In the genomic region with DNA sequence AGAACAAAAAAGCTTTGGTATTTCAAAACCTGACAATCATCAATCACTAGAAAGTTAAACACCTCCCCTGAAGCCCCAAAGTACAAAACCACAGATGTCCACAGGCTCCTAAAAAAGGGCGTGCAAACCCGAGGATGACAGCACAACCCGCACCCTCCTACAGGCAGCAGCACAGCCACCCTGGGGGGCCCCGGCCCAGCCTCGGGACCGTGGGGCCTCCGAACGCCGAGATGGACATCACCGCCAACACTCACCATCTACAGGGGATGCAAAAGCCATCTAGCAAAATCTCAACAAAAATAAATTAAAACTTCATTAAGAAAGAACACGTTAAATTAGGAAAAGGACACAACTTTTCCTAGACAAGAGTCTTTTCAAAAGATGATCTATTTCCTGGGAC, we compare ENCODE assay signal across 12 cellular contexts.
"Had no signal": no experiment of that assay in that cellular context is flagged by ENCODE, and none has a peak within 500 bp of the region (broad histone marks: within the 10 kb centered on the region; RNA-seq: fewer than 3 reads in every experiment).

No MANE protein-coding gene starts in this region.

- DNase-seq: activated CD4-positive, alpha-beta memory T cell treated with anti-CD3 and anti-CD28 coated beads for 36 hours; activated naive CD4-positive, alpha-beta T cell; erythroblast; mucosa of descending colon; natural killer cell; stimulated activated CD4-positive, alpha-beta T cell treated with anti-CD3 and anti-CD28 coated beads, Interleukin-2, amount 100 ng/mL, for 48 hours; stimulated activated naive CD8-positive, alpha-beta T cell treated with anti-CD3 and anti-CD28 coated beads, Interleukin-15, amount 100 ng/mL, for 72 hours; T-helper 9 cell had no signal

- H3K27me3 ChIP-seq: SJSA1, tibial nerve had no signal

- H3K4me3 ChIP-seq: mucosa of descending colon, SJSA1, tibial nerve had no signal

- H3K27ac ChIP-seq: SJSA1 had no signal

- H3K9me3 Mint-ChIP-seq: activated CD4-positive, alpha-beta memory T cell treated with anti-CD3 and anti-CD28 coated beads for 36 hours; activated T-helper 1 cell treated with anti-CD3 and anti-CD28 coated beads, Interleukin-12 subunit alpha, Interleukin-12 subunit beta, Interleukin-2, Interleukin-4 antibody, amounts not matched to agents 30 ng/mL and 10 ng/mL and 1 ng/mL, durations not matched to agents 14 hours and 24 hours and 36 hours; dendritic cell treated with granulocyte-macrophage colony-stimulating factor and Interleukin-4, amounts not matched to agents 40 ng/mL and 50 ng/mL, for 4 days; natural killer cell; stimulated activated naive CD8-positive, alpha-beta T cell treated with anti-CD3 and anti-CD28 coated beads, Interleukin-15, amount 100 ng/mL, for 72 hours had no signal

- H3K27ac Mint-ChIP-seq: activated CD4-positive, alpha-beta memory T cell treated with anti-CD3 and anti-CD28 coated beads for 36 hours; activated T-helper 1 cell treated with anti-CD3 and anti-CD28 coated beads, Interleukin-12 subunit alpha, Interleukin-12 subunit beta, Interleukin-2, Interleukin-4 antibody, amounts not matched to agents 30 ng/mL and 10 ng/mL and 1 ng/mL, durations not matched to agents 14 hours and 24 hours and 36 hours; stimulated activated naive CD8-positive, alpha-beta T cell treated with anti-CD3 and anti-CD28 coated beads, Interleukin-15, amount 100 ng/mL, for 72 hours had no signal

- ATAC-seq: natural killer cell; stimulated activated naive CD8-positive, alpha-beta T cell treated with anti-CD3 and anti-CD28 coated beads, Interleukin-15, amount 100 ng/mL, for 72 hours had no signal

- H3K27me3 Mint-ChIP-seq: activated CD4-positive, alpha-beta memory T cell treated with anti-CD3 and anti-CD28 coated beads for 36 hours; dendritic cell treated with granulocyte-macrophage colony-stimulating factor and Interleukin-4, amounts not matched to agents 40 ng/mL and 50 ng/mL, for 4 days; stimulated activated naive CD8-positive, alpha-beta T cell treated with anti-CD3 and anti-CD28 coated beads, Interleukin-15, amount 100 ng/mL, for 72 hours had no signal

- H3K4me3 Mint-ChIP-seq: activated CD4-positive, alpha-beta memory T cell treated with anti-CD3 and anti-CD28 coated beads for 36 hours; activated T-helper 1 cell treated with anti-CD3 and anti-CD28 coated beads, Interleukin-12 subunit alpha, Interleukin-12 subunit beta, Interleukin-2, Interleukin-4 antibody, amounts not matched to agents 30 ng/mL and 10 ng/mL and 1 ng/mL, durations not matched to agents 14 hours and 24 hours and 36 hours; dendritic cell treated with granulocyte-macrophage colony-stimulating factor and Interleukin-4, amounts not matched to agents 40 ng/mL and 50 ng/mL, for 4 days; natural killer cell had no signal

- H3K36me3 Mint-ChIP-seq: natural killer cell had no signal

- H3K9me3 ChIP-seq: mucosa of descending colon, SJSA1, tibial nerve had no signal
